Comparison of ENCODE assay signal across 8 cellular contexts in the genomic region with DNA sequence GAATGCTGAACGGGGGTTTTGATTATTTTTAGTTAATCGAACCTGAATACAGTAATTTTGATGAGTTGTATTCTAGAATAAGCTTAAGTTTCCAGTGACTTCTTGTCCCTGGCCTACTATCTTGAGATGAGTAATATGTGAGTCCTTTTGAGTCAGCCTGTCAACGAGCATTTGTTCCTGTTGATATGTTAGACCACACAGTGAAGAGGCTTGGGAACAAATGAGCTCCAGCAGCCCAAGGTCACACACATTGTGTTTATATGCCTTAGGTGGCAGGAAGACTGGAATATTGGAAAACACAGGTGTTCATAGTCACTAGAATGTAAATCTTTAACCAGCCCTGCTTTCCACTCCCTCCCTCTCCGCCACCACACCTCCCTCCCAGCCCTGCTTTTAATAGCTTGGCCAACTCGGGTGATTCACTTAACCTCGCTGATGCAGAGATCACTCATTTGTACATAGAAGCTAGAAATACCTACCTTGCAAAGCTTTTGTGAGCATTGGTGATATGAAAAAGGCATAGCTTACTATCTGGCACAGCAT. TPM values are rescaled to one million over a fixed set of nuclear protein-coding genes. Genes with fewer than 3 reads are reported as not detected.
DNase-seq lines count a peak whose midpoint lies in the region; ATAC-seq and TF ChIP-seq lines count a peak whose summit lies in the region.

No MANE protein-coding gene starts in this region.

- H3K23ac ChIP-seq in IMR-90 (ENCODE audit: low read depth, low read length): no peak overlapping the region; the same call in 1 of the 2 replicates

- H2BK120ac ChIP-seq in IMR-90 (ENCODE audit: low read depth, low read length): peak overlapping the region; percentile 65

- WGBS in IMR-90 (ENCODE audit: extremely low coverage in 2 of 2, insufficient read length in 1 of 2), 2 experiments: no CpG with 5 or more reads among the region's 6 CpGs

- BruUV-seq in IMR-90 (replicated peaks; lab: Mats Ljungman, UMichigan): no TSS peak

- no peak overlapping the region for H3K56ac ChIP-seq in IMR-90 (ENCODE audit: extremely low read depth, insufficient read depth, low read length)

- H4K5ac ChIP-seq in IMR-90 (ENCODE audit: low read depth, low read length): no peak overlapping the region

- no peaks in the 10 kb centered on the region for H3K27me3 Mint-ChIP-seq in activated CD4-positive, alpha-beta T cell treated with anti-CD3 and anti-CD28 coated beads, Interleukin-2, amount 10 ng/mL, durations not matched to agents 7 days and 5 days

- H3K36me3 ChIP-seq in IMR-90 (ENCODE audit: control insufficient read depth, insufficient read depth, low read length) (peaks cover 27% of the 10 kb centered on the region), duodenal mucosa (ENCODE audit: control insufficient read depth in 1 of 2, insufficient read depth in 2 of 2, low read length in 2 of 2) (peaks cover 0 to 3% of the 10 kb centered on the region in 2 donors)

- H3K79me1 ChIP-seq in IMR-90 (ENCODE audit: low read depth in 1 of 2, low read length in 2 of 2): peaks cover 0 to 9% of the 10 kb centered on the region in 2 experiments; a peak in 3 of 4 replicates

- in situ Hi-C loops in IMR-90 (cut with MboI; ENCODE audit: low sequenced_read_pairs): no loop called here

- no peak overlapping the region for H3K9ac ChIP-seq in IMR-90 (ENCODE audit: low read depth, low read length)
- H3K9ac ChIP-seq in duodenal mucosa (ENCODE audit: low read depth in 1 of 2, low read length in 2 of 2): peak overlapping the region in 1 of 2 donors; percentile 50

- DNase-seq in IMR-90 (peak; percentile 84), NOMO-1 treated with DMSO at 0.1 percent for 48 hours (lab: John Stamatoyannopoulos, UW; ENCODE audit: unreplicated experiment) (no peak)
- DNase-seq in stimulated activated CD8-positive, alpha-beta memory T cell treated with anti-CD3 and anti-CD28 coated beads, Interleukin-4, amount 100 ng/mL, for 48 hours: peak; percentile 30
- DNase-seq in activated CD4-positive, alpha-beta T cell treated with anti-CD3 and anti-CD28 coated beads, Interleukin-2, amount 10 ng/mL, durations not matched to agents 7 days and 5 days: no peak
- no peak for DNase-seq in effector CD8-positive, alpha-beta T cell (lab: John Stamatoyannopoulos, UW)

- H3K4me2 ChIP-seq in IMR-90 (ENCODE audit: low read depth, low read length): peak overlapping the region; percentile 43; the same call in 1 of the 2 replicates

- H2AK9ac ChIP-seq in IMR-90 (replicated peaks; ENCODE audit: low read depth, low read length, poor library complexity): no peak overlapping the region

- ATAC-seq in GM18508 (IDR thresholded peaks at IDR 0.05; ENCODE audit: insufficient read depth, unreplicated experiment): peak; percentile 98
- ATAC-seq in GM21529 (IDR thresholded peaks at IDR 0.05; ENCODE audit: unreplicated experiment): peak; percentile 93
- peak; percentile 67 for ATAC-seq in IMR-90 (ENCODE audit: low read depth)

- CTCF ChIA-PET in IMR-90 (lab: Yijun Ruan, JAX): interaction anchor here (0.9 to 1.9 kb wide), 2 partner anchors 9 to 41 kb away, joined by 3 to 6 read pairs; no protein-coding TSS in a partner anchor
- CTCF ChIA-PET in activated CD4-positive, alpha-beta T cell treated with anti-CD3 and anti-CD28 coated beads, Interleukin-2, amount 10 ng/mL, durations not matched to agents 7 days and 5 days (lab: Charles Lee): no interaction called here

- H3K18ac ChIP-seq in IMR-90 (ENCODE audit: low read depth, low read length): no peak overlapping the region

- no peaks in the 10 kb centered on the region for H4K20me1 ChIP-seq in IMR-90 (ENCODE audit: insufficient read depth, low read length)

- no peak for TF ChIP-seq CTCF in IMR-90 (conservative IDR thresholded peaks at IDR 0.05; ENCODE audit: low read depth, low read length)

- H3K9me3 ChIP-seq in IMR-90 (ENCODE audit: control insufficient read depth, insufficient read depth, low read length) (no peaks in the 10 kb centered on the region), duodenal mucosa (ENCODE audit: control insufficient read depth in 1 of 2, low read length in 2 of 2) (no peaks in the 10 kb centered on the region)

- H4K91ac ChIP-seq in IMR-90 (ENCODE audit: insufficient read depth, low read depth, low read length): no peak overlapping the region

- dilution Hi-C loops in IMR-90 (cut with HindIII; ENCODE audit: low sequenced_read_pairs, unreplicated experiment): no loop called here

- intact Hi-C loops in IMR-90 (cut with micrococcal nuclease): loop anchor here (1.0 kb wide), 1 partner anchor 9 kb away; the partner anchor contains the start of gene SMPDL3A

- peak overlapping the region; percentile 70 for H2BK5ac ChIP-seq in IMR-90 (ENCODE audit: low read depth, low read length, poor library complexity, severe bottlenecking)

- POLR2A ChIA-PET in IMR-90 (lab: Charles Lee; ENCODE audit: unreplicated experiment): interaction anchor here (0.6 kb wide), 1 partner anchor 10 kb away, joined by 3 read pairs; no protein-coding TSS in a partner anchor
- POLR2A ChIA-PET in activated CD4-positive, alpha-beta T cell treated with anti-CD3 and anti-CD28 coated beads, Interleukin-2, amount 10 ng/mL, durations not matched to agents 7 days and 5 days (lab: Charles Lee): no interaction called here

- no peak overlapping the region for H3K4me3 Mint-ChIP-seq in activated CD4-positive, alpha-beta T cell treated with anti-CD3 and anti-CD28 coated beads, Interleukin-2, amount 10 ng/mL, durations not matched to agents 7 days and 5 days

- H3K14ac ChIP-seq in IMR-90 (replicated peaks; ENCODE audit: low read depth, low read length): peak overlapping the region; percentile 38; the same call in 1 of the 2 replicates

- H2BK20ac ChIP-seq in IMR-90 (ENCODE audit: low read depth, low read length): peak overlapping the region; percentile 75; the same call in 1 of the 2 replicates

- H3K27ac Mint-ChIP-seq in activated CD4-positive, alpha-beta T cell treated with anti-CD3 and anti-CD28 coated beads, Interleukin-2, amount 10 ng/mL, durations not matched to agents 7 days and 5 days: no peak overlapping the region

- H3K4me3 ChIP-seq in IMR-90 (ENCODE audit: insufficient read depth, low read depth, low read length): no peak overlapping the region
- peak overlapping the region in 1 of 2 donors; percentile 18 for H3K4me3 ChIP-seq in duodenal mucosa (ENCODE audit: low read depth in 1 of 2, low read length in 2 of 2)

- H3K9me3 Mint-ChIP-seq in activated CD4-positive, alpha-beta T cell treated with anti-CD3 and anti-CD28 coated beads, Interleukin-2, amount 10 ng/mL, durations not matched to agents 7 days and 5 days: no peaks in the 10 kb centered on the region

- no peak overlapping the region for H2AK5ac ChIP-seq in IMR-90 (ENCODE audit: low read depth, low read length)

- H2BK15ac ChIP-seq in IMR-90 (ENCODE audit: low read depth, low read length): peak overlapping the region; percentile 12; the same call in 1 of the 3 replicates

- H3K9me1 ChIP-seq in IMR-90 (ENCODE audit: insufficient read depth, low read length): peaks cover 13% of the 10 kb centered on the region

- H4K8ac ChIP-seq in IMR-90 (ENCODE audit: low read depth in 2 of 2, low read length in 2 of 2): peak overlapping the region in 1 of 2 experiments; percentile 54; a peak in 1 of 4 replicates

- H3K27ac ChIP-seq in IMR-90 (ENCODE audit: insufficient read depth, low read length): peak overlapping the region; percentile 6; the same call in 1 of the 2 replicates
- peak overlapping the region; percentile 78 for H3K27ac ChIP-seq in duodenal mucosa (ENCODE audit: low read depth, low read length)

- no peak for TF ChIP-seq RAD21 in IMR-90 (IDR thresholded peaks at IDR 0.05; ENCODE audit: low read length)

- H3K27me3 ChIP-seq in IMR-90 (ENCODE audit: control insufficient read depth, insufficient read depth, low read length): no peaks in the 10 kb centered on the region
- no peaks in the 10 kb centered on the region for H3K27me3 ChIP-seq in duodenal mucosa (ENCODE audit: control insufficient read depth in 1 of 2, insufficient read depth in 2 of 2, low read length in 2 of 2)

- no peaks in the 10 kb centered on the region for H3K36me3 Mint-ChIP-seq in activated CD4-positive, alpha-beta T cell treated with anti-CD3 and anti-CD28 coated beads, Interleukin-2, amount 10 ng/mL, durations not matched to agents 7 days and 5 days (ENCODE audit: low read depth)

- TF ChIP-seq POLR2A in IMR-90 (IDR thresholded peaks at IDR 0.05; ENCODE audit: low read depth, low read length): no peak

- no peaks in the 10 kb centered on the region for H3K4me1 Mint-ChIP-seq in activated CD4-positive, alpha-beta T cell treated with anti-CD3 and anti-CD28 coated beads, Interleukin-2, amount 10 ng/mL, durations not matched to agents 7 days and 5 days

- H3K4ac ChIP-seq in IMR-90 (ENCODE audit: low read depth, low read length): peak overlapping the region; percentile 79

- H3K4me1 ChIP-seq in IMR-90 (ENCODE audit: control insufficient read depth, insufficient read depth, low read length) (peaks cover 25% of the 10 kb centered on the region), duodenal mucosa (ENCODE audit: control insufficient read depth in 1 of 2, insufficient read depth in 2 of 2, low read length in 2 of 2) (peaks cover 28 to 45% of the 10 kb centered on the region in 2 donors)

- H2AFZ ChIP-seq in IMR-90 (replicated peaks; ENCODE audit: low read length, poor library complexity): peak overlapping the region; percentile 65

TF ChIP-seq in IMR-90, 13 proteins besides CTCF, POLR2A, EP300 and RAD21 (continues in another document):
- TF ChIP-seq, protein P1, sequence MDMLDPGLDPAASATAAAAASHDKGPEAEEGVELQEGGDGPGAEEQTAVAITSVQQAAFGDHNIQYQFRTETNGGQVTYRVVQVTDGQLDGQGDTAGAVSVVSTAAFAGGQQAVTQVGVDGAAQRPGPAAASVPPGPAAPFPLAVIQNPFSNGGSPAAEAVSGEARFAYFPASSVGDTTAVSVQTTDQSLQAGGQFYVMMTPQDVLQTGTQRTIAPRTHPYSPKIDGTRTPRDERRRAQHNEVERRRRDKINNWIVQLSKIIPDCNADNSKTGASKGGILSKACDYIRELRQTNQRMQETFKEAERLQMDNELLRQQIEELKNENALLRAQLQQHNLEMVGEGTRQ (IDR thresholded peaks at IDR 0.05; ENCODE audit: low read depth, low read length): no peak
- peak; percentile 65 for TF ChIP-seq FOS (IDR thresholded peaks at IDR 0.05; ENCODE audit: low read depth, low read length)

RNA-seq across cellular contexts. Expression of gene SMPDL3A, which starts 9.1 kb away (rescaled TPM):
- 9.7 and 9.9 TPM in 2 replicates for total RNA-seq in IMR-90 (2012; rRNA removed)
- polyA plus RNA-seq in IMR-90 (2012; rRNA removed): 14.2 TPM in 2 replicates
- 3.5 and 7.3 TPM in 2 replicates for polyA plus RNA-seq in IMR-90 (2012; cell fraction: cytosol; rRNA removed)
- polyA plus RNA-seq in IMR-90 (2012; cell fraction: nucleus; rRNA removed; ENCODE audit: low replicate concordance): 3.2 and 12.1 TPM in 2 replicates
- total RNA-seq in activated CD4-positive, alpha-beta T cell treated with anti-CD3 and anti-CD28 coated beads, Interleukin-2, amount 10 ng/mL, durations not matched to agents 7 days and 5 days: under 1 TPM in 1 of 2 experiments, not detected in 1; 0.19 TPM

RNA-seq across cellular contexts. Expression of gene FABP7, which starts 18.7 kb away (rescaled TPM):
- total RNA-seq in IMR-90 (2012; rRNA removed): not detected in 2 replicates
- not detected in 2 replicates for polyA plus RNA-seq in IMR-90 (2012; rRNA removed)
- polyA plus RNA-seq in IMR-90 (2012; cell fraction: cytosol; rRNA removed): not detected in 2 replicates
- polyA plus RNA-seq in IMR-90 (2012; cell fraction: nucleus; rRNA removed; ENCODE audit: low replicate concordance): not detected in 2 replicates
- not detected for total RNA-seq in activated CD4-positive, alpha-beta T cell treated with anti-CD3 and anti-CD28 coated beads, Interleukin-2, amount 10 ng/mL, durations not matched to agents 7 days and 5 days

Comparison
In these comparisons a context has a peak if more than half of its experiments do, and no peak if none do; other contexts are left out.
1. DNase-seq: peak in IMR-90 (single experiment) and stimulated activated CD8-positive, alpha-beta memory T cell treated with anti-CD3 and anti-CD28 coated beads, Interleukin-4, amount 100 ng/mL, for 48 hours (single experiment); none in NOMO-1 treated with DMSO at 0.1 percent for 48 hours (single experiment), activated CD4-positive, alpha-beta T cell treated with anti-CD3 and anti-CD28 coated beads, Interleukin-2, amount 10 ng/mL, durations not matched to agents 7 days and 5 days (single experiment) and effector CD8-positive, alpha-beta T cell (single experiment).
2. Peak in every context shown above with its lines, with median percentiles within 50 percentile points of each other: ATAC-seq.